8 cellular contexts compared by ENCODE assay signal in the genomic region with DNA sequence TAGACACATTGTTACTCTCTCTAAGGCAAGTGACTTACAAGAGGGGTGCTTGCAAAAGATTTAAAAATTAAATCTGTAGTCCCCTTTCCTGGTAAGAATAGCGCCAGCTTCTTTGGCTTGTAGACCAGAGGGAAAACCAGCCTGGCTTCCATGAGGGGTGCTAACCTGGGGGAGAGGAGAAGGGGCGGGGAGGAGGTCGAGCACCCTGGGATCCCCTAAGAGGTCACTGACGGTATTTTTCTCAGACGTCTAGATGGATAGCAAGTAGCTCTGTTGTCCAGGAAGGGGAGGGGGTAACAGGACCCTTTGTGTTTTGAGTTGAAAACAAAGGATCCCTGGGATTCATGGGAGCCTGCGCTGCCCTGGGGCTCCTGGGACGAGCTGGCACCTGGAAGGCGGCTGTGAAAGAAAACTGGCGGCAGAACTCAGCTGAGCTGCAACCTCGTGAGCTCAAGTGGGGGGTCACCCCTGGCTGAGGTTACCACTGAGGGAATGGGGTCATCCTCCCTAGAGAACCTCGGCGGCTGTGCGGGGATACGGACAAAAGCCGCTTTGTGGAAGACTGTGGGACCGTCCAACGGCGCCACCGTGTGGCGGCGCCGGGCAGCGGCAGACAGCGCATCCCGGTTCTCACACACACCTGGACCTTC. TPM values are rescaled to one million over a fixed set of nuclear protein-coding genes. Genes with fewer than 3 reads are reported as not detected.
A peak's percentile ranks its signal among the peaks of the same experiment; 100 is the strongest.
DNase-seq lines count a peak whose midpoint lies in the region; ATAC-seq and TF ChIP-seq lines count a peak whose summit lies in the region.

No MANE protein-coding gene starts in this region.

- in situ Hi-C loops in KBM-7 (cut with MboI; ENCODE audit: low pct_unique_long_range_greater_than_20kb, low sequenced_read_pairs), result loop anchor here (25.0 kb wide), 1 partner anchor 697 kb away; no protein-coding TSS in a partner anchor

- peak overlapping the region; percentile 59 for H3K4me2 ChIP-seq in SK-N-SH

- no peak for TF ChIP-seq EP300 in SK-N-SH (IDR thresholded peaks at IDR 0.05; ENCODE audit: borderline replicate concordance in 1 of 2, low read depth in 1 of 2, low read length in 1 of 2)

- TF ChIP-seq RAD21 in SK-N-SH (IDR thresholded peaks at IDR 0.05; ENCODE audit: low read length), result peak; percentile 88

- H3K4me3 ChIP-seq in SK-N-SH (ENCODE audit: low read depth in 2 of 2, low read length in 1 of 2), result peak overlapping the region; percentile 16 to 37; a peak in 3 of 4 replicates

- H3F3A ChIP-seq in SK-N-SH (replicated peaks; ENCODE audit: insufficient read depth), result peaks cover 29% of the 10 kb centered on the region

- CTCF ChIA-PET in SK-N-SH (lab: Yijun Ruan, JAX), result interaction anchor here (0.5 to 3.6 kb wide), 60 partner anchors 9 to 1901 kb away, joined by 3 to 238 read pairs (median 5); a partner anchor contains a TSS

- H3K36me3 ChIP-seq in ES-I3 (ENCODE audit: insufficient read depth, low read length) (no peaks in the 10 kb centered on the region), SK-N-SH (replicated peaks in 1 of 2; ENCODE audit: control insufficient read depth in 1 of 2, insufficient read depth in 2 of 2, low read length in 1 of 2) (no peaks in the 10 kb centered on the region)

- H2AFZ ChIP-seq in SK-N-SH (ENCODE audit: low read depth), result peak overlapping the region; percentile 57; the same call in 1 of the 2 replicates

- H3K4me1 ChIP-seq in ES-I3 (ENCODE audit: insufficient read depth, low read length) (peaks cover 18% of the 10 kb centered on the region; the same call in 1 of the 2 replicates), SK-N-SH (ENCODE audit: control insufficient read depth in 1 of 2, insufficient read depth in 2 of 2, low read depth in 1 of 2, low read length in 1 of 2) (peaks cover 8 to 43% of the 10 kb centered on the region in 2 experiments)

- POLR2A ChIA-PET in SK-N-SH (lab: Yijun Ruan, JAX), result interaction anchor here (0.5 kb wide), 1 partner anchor 57 kb away, joined by 3 read pairs; no protein-coding TSS in a partner anchor

- no peaks in the 10 kb centered on the region; the same call in 1 of the 2 replicates for H3K79me2 ChIP-seq in SK-N-SH (ENCODE audit: insufficient read depth)

- peak; percentile 76 for ATAC-seq in GM21619 (IDR thresholded peaks at IDR 0.05; ENCODE audit: unreplicated experiment)
- peak; percentile 96 for ATAC-seq in sciatic nerve
- ATAC-seq in HG03095 (IDR thresholded peaks at IDR 0.05; ENCODE audit: unreplicated experiment), result no peak

- H3K9me3 ChIP-seq in ES-I3 (ENCODE audit: control insufficient read depth, insufficient read depth, low read length) (no peaks in the 10 kb centered on the region), SK-N-SH (no peaks in the 10 kb centered on the region)

- no peaks in the 10 kb centered on the region for H4K20me1 ChIP-seq in SK-N-SH (ENCODE audit: insufficient read depth)

- H3K9me2 ChIP-seq in SK-N-SH, result no peaks in the 10 kb centered on the region

- intact Hi-C loops in sciatic nerve (cut with DNase I), result no loop called here

- H3K27me3 ChIP-seq in SK-N-SH (ENCODE audit: insufficient read depth), result no peaks in the 10 kb centered on the region

- DNase-seq in KBM-7, result peak; percentile 64
- DNase-seq in SK-N-SH, result peak; percentile 80
- peak in 49 of 58 donors; percentile 7 to 66 (median 35) for DNase-seq in anterior cingulate cortex (lab: John Stamatoyannopoulos, UW)
- DNase-seq in hypothalamus (lab: John Stamatoyannopoulos, UW), result peak in 46 of 51 donors; percentile 5 to 74 (median 37)
- peak; percentile 81 for DNase-seq in sciatic nerve (ENCODE audit: low spot score)

- H3K9ac ChIP-seq in ES-I3 (ENCODE audit: low read depth, low read length) (peak overlapping the region; percentile 52), SK-N-SH (no peak overlapping the region)

- WGBS in SK-N-SH (ENCODE audit: low lambda C conversion rate), result 18% methylated on average over 23 of the region's 25 CpGs

- peak; percentile 99 for TF ChIP-seq CTCF in SK-N-SH (IDR thresholded peaks at IDR 0.05)

- no peak overlapping the region for H3K27ac ChIP-seq in SK-N-SH (ENCODE audit: low read depth in 2 of 2, low read length in 1 of 2)

TF ChIP-seq in SK-N-SH, 30 proteins besides CTCF, POLR2A, EP300 and RAD21:
- TF ChIP-seq JUND (IDR thresholded peaks at IDR 0.05), result no peak
- no peak for TF ChIP-seq YY1 (IDR thresholded peaks at IDR 0.05; ENCODE audit: low read depth)
- no peak for TF ChIP-seq FOSL2 (IDR thresholded peaks at IDR 0.05; ENCODE audit: borderline replicate concordance, low read depth)
- TF ChIP-seq NRF1 (IDR thresholded peaks at IDR 0.05; ENCODE audit: low read depth, low read length), result peak; percentile 25; the same call in 1 of the 2 replicates
- no peak for TF ChIP-seq NFIC (IDR thresholded peaks at IDR 0.05; ENCODE audit: borderline replicate concordance)
- TF ChIP-seq MEF2A (IDR thresholded peaks at IDR 0.05; ENCODE audit: borderline replicate concordance, low read depth), result no peak
- no peak for TF ChIP-seq RXRA (IDR thresholded peaks at IDR 0.05; ENCODE audit: borderline replicate concordance, low read depth)
- TF ChIP-seq, protein P1, sequence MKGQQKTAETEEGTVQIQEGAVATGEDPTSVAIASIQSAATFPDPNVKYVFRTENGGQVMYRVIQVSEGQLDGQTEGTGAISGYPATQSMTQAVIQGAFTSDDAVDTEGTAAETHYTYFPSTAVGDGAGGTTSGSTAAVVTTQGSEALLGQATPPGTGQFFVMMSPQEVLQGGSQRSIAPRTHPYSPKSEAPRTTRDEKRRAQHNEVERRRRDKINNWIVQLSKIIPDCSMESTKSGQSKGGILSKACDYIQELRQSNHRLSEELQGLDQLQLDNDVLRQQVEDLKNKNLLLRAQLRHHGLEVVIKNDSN (IDR thresholded peaks at IDR 0.05; ENCODE audit: borderline replicate concordance, low read depth), result no peak
- no peak for TF ChIP-seq CHD2 (IDR thresholded peaks at IDR 0.05; ENCODE audit: low read length, partially characterized antibody)
- TF ChIP-seq, protein P2, sequence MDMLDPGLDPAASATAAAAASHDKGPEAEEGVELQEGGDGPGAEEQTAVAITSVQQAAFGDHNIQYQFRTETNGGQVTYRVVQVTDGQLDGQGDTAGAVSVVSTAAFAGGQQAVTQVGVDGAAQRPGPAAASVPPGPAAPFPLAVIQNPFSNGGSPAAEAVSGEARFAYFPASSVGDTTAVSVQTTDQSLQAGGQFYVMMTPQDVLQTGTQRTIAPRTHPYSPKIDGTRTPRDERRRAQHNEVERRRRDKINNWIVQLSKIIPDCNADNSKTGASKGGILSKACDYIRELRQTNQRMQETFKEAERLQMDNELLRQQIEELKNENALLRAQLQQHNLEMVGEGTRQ (IDR thresholded peaks at IDR 0.05; ENCODE audit: borderline replicate concordance, low read depth, low read length), result no peak
- TF ChIP-seq FOXM1 (IDR thresholded peaks at IDR 0.05; ENCODE audit: low read depth), result no peak
- peak; percentile 96 for TF ChIP-seq SMC3 (IDR thresholded peaks at IDR 0.05; ENCODE audit: low read depth, low read length)
- no peak for TF ChIP-seq POLR2AphosphoS5 (IDR thresholded peaks at IDR 0.05; ENCODE audit: low read depth, low read length)

RNA-seq across cellular contexts. Expression of a gene that starts 37.8 kb away (rescaled TPM):
- 15.4 and 18.5 TPM in 2 replicates for polyA plus RNA-seq in SK-N-SH (2012; rRNA removed)
- 24.7 and 39.6 TPM in 2 replicates for polyA plus RNA-seq in SK-N-SH (2012; cell fraction: cytosol; rRNA removed)
- 8.2 and 8.3 TPM in 2 replicates for polyA plus RNA-seq in SK-N-SH (2012; cell fraction: nucleus; rRNA removed)
- 48.3 TPM for total RNA-seq in sciatic nerve

RNA-seq across cellular contexts. Expression of a gene that starts 48.1 kb away (rescaled TPM):
- polyA plus RNA-seq in SK-N-SH (2012; rRNA removed), result 79.0 and 93.0 TPM in 2 replicates
- polyA plus RNA-seq in SK-N-SH (2012; cell fraction: cytosol; rRNA removed), result 54.3 and 67.8 TPM in 2 replicates
- polyA plus RNA-seq in SK-N-SH (2012; cell fraction: nucleus; rRNA removed), result 76.0 and 133 TPM in 2 replicates
- 4.8 TPM for total RNA-seq in sciatic nerve
